Comparison of ENCODE assay signal across 1 cellular context in genomic region chr2:101307950-101308431, GRCh38.
A peak's percentile ranks its signal among the peaks of the same experiment; 100 is the strongest.
TF ChIP-seq lines count a peak whose summit lies in the region.

No MANE protein-coding gene starts in this region.

TF ChIP-seq in H1, 55 proteins besides CTCF, POLR2A, EP300 and RAD21 (continued from another document):
- TF ChIP-seq HDAC2 (IDR thresholded peaks at IDR 0.05; ENCODE audit: borderline replicate concordance in 1 of 2, low read depth in 2 of 2, low read length in 2 of 2) = 0 out of 4 replicates have a peak, but pooled peaks of 1 of the 2 experiments have one; percentile 64
